8 cellular contexts compared by ENCODE assay signal in genomic region chr2:233165895-233166661, GRCh38.
DNase-seq lines count a peak whose midpoint lies in the region; ATAC-seq, FAIRE-seq and TF ChIP-seq lines count a peak whose summit lies in the region.

No MANE protein-coding gene starts in this region.

- no peak overlapping the region for H3K9ac ChIP-seq in HepG2 (ENCODE audit: insufficient read depth, low read depth, low read length)

- POLR2A ChIA-PET in HepG2 (lab: Yijun Ruan, JAX), result no interaction called here

- no peak for ATAC-seq in HepG2
- ATAC-seq in HG02759 (IDR thresholded peaks at IDR 0.05; ENCODE audit: unreplicated experiment), result no peak

- TF ChIP-seq RAD21 in HepG2 (CRISPR knock-in tag; IDR thresholded peaks at IDR 0.05), result no peak

- H3K4me3 ChIP-seq in HepG2 (replicated peaks in 1 of 3; ENCODE audit: insufficient read depth in 1 of 3, low read depth in 2 of 3, low read length in 3 of 3), result no peak overlapping the region

- H3K36me3 ChIP-seq in HepG2 (replicated peaks in 1 of 2; ENCODE audit: control insufficient read depth in 1 of 2, insufficient read depth in 2 of 2, low read length in 2 of 2), result peaks cover 31 to 58% of the 10 kb centered on the region in 2 experiments

- no peaks in the 10 kb centered on the region for H3K79me2 ChIP-seq in HepG2 (ENCODE audit: insufficient read depth, low read length)

- H3K4me1 ChIP-seq in HepG2 (ENCODE audit: insufficient read depth, low read length), result no peaks in the 10 kb centered on the region

- DNase-seq in AG20443 (ENCODE audit: low spot score) (peak; percentile 66), M059J (ENCODE audit: low read depth) (peak; percentile 92), amniotic epithelial cell (ENCODE audit: low read depth) (peak; percentile 45), HepG2 (ENCODE audit: low spot score) (no peak), medulla oblongata (ENCODE audit: extremely low spot score) (no peak), dedifferentiated amniotic fluid mesenchymal stem cell (ENCODE audit: extremely low spot score) (no peak), NCI-H345 treated with DMSO at 0.1 percent for 48 hours (lab: John Stamatoyannopoulos, UW; ENCODE audit: unreplicated experiment) (no peak)

- no peaks in the 10 kb centered on the region for H3K27me3 ChIP-seq in HepG2 (ENCODE audit: control insufficient read depth in 1 of 2, insufficient read depth in 2 of 2, low read length in 2 of 2)

- no peak for FAIRE-seq in HepG2 (lab: Jason Lieb, UNC)

- no TSS peak for BruUV-seq in HepG2 (replicated peaks; lab: Mats Ljungman, UMichigan)

- H3K9me3 ChIP-seq in HepG2 (ENCODE audit: low read length), result no peaks in the 10 kb centered on the region

- intact Hi-C loops in HepG2 (cut with micrococcal nuclease; ENCODE audit: unreplicated experiment), result no loop called here

- H4K20me1 ChIP-seq in HepG2 (ENCODE audit: insufficient read depth, low read length), result no peaks in the 10 kb centered on the region

- no peak overlapping the region for H3K4me2 ChIP-seq in HepG2 (ENCODE audit: low read depth, low read length)

- in situ Hi-C loops in HepG2 (cut with HindIII; ENCODE audit: extremely low pct_ligation_motif_present, low pct_unique_long_range_greater_than_20kb), result no loop called here

- H3K27ac ChIP-seq in HepG2 (ENCODE audit: extremely low read length, insufficient read depth, low read length), result no peak overlapping the region

- no peak for TF ChIP-seq POLR2A in HepG2 (IDR thresholded peaks at IDR 0.05; ENCODE audit: insufficient read depth in 1 of 2, low read depth in 2 of 2, low read length in 2 of 2)

- TF ChIP-seq EP300 in HepG2 (IDR thresholded peaks at IDR 0.05; ENCODE audit: low read depth in 2 of 2, low read length in 2 of 2), result no peak
- no peak for TF ChIP-seq EP300 in HepG2 (CRISPR knock-in tag; IDR thresholded peaks at IDR 0.05; ENCODE audit: borderline replicate concordance)

- no peak for TF ChIP-seq CTCF in HepG2 (CRISPR knock-in tag; IDR thresholded peaks at IDR 0.05)

- H2AFZ ChIP-seq in HepG2 (ENCODE audit: low read length), result no peak overlapping the region

- CTCF ChIA-PET in HepG2 (lab: Yijun Ruan, JAX; ENCODE audit: low intra/inter-chr PET ratio, low total read pairs), result no interaction called here

- 90% methylated on average over 19 of the region's 19 CpGs for WGBS in HepG2 (ENCODE audit: low lambda C conversion rate)

TF ChIP-seq in HepG2, 621 proteins besides CTCF, POLR2A, EP300 and RAD21:
- TF ChIP-seq AGO2 (optimal IDR thresholded peaks at IDR 0.05; ENCODE audit: low read depth, low read length) (peak; percentile 32), GLMP (CRISPR knock-in tag; IDR thresholded peaks at IDR 0.05; ENCODE audit: borderline replicate concordance) (no peak)

Comparison
In these comparisons a context has a peak if more than half of its experiments do, and no peak if none do; other contexts are left out.
1. DNase-seq: peak in AG20443 (single experiment), M059J (single experiment) and amniotic epithelial cell (single experiment); none in HepG2 (single experiment), medulla oblongata (single experiment), dedifferentiated amniotic fluid mesenchymal stem cell (single experiment) and NCI-H345 treated with DMSO at 0.1 percent for 48 hours (single experiment).